ENCODE assay signal across 1 cellular context in the genomic region with DNA sequence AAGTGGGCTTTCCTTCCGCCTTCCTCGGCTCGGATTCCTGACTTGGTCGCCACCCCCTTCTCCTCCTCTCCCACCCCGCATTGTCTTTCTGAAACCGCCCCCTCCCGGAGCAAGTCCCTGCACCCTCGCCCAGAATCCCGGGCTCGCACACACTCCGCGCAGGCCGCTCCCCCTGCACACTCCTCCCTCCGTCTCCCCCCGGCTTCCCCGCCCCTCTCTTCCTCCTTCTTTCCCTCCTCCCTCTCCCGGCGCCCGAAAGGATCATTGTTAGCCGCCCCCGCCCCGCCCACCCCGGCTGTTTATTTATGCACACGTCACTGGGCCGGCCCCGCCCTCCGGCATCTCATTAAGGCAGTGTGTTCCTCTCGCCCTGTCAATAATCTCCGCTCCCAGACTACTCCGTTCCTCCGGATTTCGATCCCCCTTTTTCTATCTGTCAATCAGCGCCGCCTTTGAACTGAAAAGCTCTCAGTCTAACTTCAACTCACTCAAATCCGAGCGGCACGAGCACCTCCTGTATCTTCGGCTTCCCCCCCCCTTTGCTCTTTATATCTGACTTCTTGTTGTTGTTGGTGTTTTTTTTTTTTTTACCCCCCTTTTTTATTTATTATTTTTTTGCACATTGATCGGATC.
TF ChIP-seq lines count a peak whose summit lies in the region.

A gene (plus strand): TSS at position 373 of the 633 bp plus-strand sequence. CDS start 510 bp downstream, outside the sequence.

TF ChIP-seq in HepG2, 621 proteins besides CTCF, POLR2A, EP300 and RAD21 (continued from another document and continues in another):
- TF ChIP-seq, protein P1, sequence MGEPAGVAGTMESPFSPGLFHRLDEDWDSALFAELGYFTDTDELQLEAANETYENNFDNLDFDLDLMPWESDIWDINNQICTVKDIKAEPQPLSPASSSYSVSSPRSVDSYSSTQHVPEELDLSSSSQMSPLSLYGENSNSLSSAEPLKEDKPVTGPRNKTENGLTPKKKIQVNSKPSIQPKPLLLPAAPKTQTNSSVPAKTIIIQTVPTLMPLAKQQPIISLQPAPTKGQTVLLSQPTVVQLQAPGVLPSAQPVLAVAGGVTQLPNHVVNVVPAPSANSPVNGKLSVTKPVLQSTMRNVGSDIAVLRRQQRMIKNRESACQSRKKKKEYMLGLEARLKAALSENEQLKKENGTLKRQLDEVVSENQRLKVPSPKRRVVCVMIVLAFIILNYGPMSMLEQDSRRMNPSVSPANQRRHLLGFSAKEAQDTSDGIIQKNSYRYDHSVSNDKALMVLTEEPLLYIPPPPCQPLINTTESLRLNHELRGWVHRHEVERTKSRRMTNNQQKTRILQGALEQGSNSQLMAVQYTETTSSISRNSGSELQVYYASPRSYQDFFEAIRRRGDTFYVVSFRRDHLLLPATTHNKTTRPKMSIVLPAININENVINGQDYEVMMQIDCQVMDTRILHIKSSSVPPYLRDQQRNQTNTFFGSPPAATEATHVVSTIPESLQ (CRISPR knock-in tag; conservative IDR thresholded peaks at IDR 0.05): no peak
- no peak for TF ChIP-seq MZF1 (CRISPR knock-in tag; IDR thresholded peaks at IDR 0.05; ENCODE audit: borderline replicate concordance)
- TF ChIP-seq SNRNP70 (IDR thresholded peaks at IDR 0.05; ENCODE audit: low read depth, low read length): no peak
- TF ChIP-seq, protein P2, sequence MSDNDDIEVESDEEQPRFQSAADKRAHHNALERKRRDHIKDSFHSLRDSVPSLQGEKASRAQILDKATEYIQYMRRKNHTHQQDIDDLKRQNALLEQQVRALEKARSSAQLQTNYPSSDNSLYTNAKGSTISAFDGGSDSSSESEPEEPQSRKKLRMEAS (IDR thresholded peaks at IDR 0.05): peak; percentile 34
- TF ChIP-seq, protein P3, sequence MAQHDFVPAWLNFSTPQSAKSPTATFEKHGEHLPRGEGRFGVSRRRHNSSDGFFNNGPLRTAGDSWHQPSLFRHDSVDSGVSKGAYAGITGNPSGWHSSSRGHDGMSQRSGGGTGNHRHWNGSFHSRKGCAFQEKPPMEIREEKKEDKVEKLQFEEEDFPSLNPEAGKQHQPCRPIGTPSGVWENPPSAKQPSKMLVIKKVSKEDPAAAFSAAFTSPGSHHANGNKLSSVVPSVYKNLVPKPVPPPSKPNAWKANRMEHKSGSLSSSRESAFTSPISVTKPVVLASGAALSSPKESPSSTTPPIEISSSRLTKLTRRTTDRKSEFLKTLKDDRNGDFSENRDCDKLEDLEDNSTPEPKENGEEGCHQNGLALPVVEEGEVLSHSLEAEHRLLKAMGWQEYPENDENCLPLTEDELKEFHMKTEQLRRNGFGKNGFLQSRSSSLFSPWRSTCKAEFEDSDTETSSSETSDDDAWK (CRISPR knock-in tag; IDR thresholded peaks at IDR 0.05): no peak
- TF ChIP-seq, protein P4, sequence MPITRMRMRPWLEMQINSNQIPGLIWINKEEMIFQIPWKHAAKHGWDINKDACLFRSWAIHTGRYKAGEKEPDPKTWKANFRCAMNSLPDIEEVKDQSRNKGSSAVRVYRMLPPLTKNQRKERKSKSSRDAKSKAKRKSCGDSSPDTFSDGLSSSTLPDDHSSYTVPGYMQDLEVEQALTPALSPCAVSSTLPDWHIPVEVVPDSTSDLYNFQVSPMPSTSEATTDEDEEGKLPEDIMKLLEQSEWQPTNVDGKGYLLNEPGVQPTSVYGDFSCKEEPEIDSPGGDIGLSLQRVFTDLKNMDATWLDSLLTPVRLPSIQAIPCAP (CRISPR knock-in tag; IDR thresholded peaks at IDR 0.05; ENCODE audit: low read depth): no peak
- TF ChIP-seq TSC22D2 (CRISPR knock-in tag; IDR thresholded peaks at IDR 0.05; ENCODE audit: borderline replicate concordance): no peak
- no peak for TF ChIP-seq RFX3 (CRISPR knock-in tag; IDR thresholded peaks at IDR 0.05)
- TF ChIP-seq ZNF891 (CRISPR knock-in tag; IDR thresholded peaks at IDR 0.05): no peak
- TF ChIP-seq ASH2L (IDR thresholded peaks at IDR 0.05; ENCODE audit: insufficient read length, low read depth, low read length): no peak
- no peak for TF ChIP-seq ZNF431 (CRISPR knock-in tag; IDR thresholded peaks at IDR 0.05; ENCODE audit: borderline replicate concordance, low read depth)
- TF ChIP-seq GATAD2A (CRISPR knock-in tag; IDR thresholded peaks at IDR 0.05): peak; percentile 6; the same call in 1 of the 2 replicates
- no peak for TF ChIP-seq KDM6A (CRISPR knock-in tag; IDR thresholded peaks at IDR 0.05; ENCODE audit: low read depth)
- TF ChIP-seq, protein P5, sequence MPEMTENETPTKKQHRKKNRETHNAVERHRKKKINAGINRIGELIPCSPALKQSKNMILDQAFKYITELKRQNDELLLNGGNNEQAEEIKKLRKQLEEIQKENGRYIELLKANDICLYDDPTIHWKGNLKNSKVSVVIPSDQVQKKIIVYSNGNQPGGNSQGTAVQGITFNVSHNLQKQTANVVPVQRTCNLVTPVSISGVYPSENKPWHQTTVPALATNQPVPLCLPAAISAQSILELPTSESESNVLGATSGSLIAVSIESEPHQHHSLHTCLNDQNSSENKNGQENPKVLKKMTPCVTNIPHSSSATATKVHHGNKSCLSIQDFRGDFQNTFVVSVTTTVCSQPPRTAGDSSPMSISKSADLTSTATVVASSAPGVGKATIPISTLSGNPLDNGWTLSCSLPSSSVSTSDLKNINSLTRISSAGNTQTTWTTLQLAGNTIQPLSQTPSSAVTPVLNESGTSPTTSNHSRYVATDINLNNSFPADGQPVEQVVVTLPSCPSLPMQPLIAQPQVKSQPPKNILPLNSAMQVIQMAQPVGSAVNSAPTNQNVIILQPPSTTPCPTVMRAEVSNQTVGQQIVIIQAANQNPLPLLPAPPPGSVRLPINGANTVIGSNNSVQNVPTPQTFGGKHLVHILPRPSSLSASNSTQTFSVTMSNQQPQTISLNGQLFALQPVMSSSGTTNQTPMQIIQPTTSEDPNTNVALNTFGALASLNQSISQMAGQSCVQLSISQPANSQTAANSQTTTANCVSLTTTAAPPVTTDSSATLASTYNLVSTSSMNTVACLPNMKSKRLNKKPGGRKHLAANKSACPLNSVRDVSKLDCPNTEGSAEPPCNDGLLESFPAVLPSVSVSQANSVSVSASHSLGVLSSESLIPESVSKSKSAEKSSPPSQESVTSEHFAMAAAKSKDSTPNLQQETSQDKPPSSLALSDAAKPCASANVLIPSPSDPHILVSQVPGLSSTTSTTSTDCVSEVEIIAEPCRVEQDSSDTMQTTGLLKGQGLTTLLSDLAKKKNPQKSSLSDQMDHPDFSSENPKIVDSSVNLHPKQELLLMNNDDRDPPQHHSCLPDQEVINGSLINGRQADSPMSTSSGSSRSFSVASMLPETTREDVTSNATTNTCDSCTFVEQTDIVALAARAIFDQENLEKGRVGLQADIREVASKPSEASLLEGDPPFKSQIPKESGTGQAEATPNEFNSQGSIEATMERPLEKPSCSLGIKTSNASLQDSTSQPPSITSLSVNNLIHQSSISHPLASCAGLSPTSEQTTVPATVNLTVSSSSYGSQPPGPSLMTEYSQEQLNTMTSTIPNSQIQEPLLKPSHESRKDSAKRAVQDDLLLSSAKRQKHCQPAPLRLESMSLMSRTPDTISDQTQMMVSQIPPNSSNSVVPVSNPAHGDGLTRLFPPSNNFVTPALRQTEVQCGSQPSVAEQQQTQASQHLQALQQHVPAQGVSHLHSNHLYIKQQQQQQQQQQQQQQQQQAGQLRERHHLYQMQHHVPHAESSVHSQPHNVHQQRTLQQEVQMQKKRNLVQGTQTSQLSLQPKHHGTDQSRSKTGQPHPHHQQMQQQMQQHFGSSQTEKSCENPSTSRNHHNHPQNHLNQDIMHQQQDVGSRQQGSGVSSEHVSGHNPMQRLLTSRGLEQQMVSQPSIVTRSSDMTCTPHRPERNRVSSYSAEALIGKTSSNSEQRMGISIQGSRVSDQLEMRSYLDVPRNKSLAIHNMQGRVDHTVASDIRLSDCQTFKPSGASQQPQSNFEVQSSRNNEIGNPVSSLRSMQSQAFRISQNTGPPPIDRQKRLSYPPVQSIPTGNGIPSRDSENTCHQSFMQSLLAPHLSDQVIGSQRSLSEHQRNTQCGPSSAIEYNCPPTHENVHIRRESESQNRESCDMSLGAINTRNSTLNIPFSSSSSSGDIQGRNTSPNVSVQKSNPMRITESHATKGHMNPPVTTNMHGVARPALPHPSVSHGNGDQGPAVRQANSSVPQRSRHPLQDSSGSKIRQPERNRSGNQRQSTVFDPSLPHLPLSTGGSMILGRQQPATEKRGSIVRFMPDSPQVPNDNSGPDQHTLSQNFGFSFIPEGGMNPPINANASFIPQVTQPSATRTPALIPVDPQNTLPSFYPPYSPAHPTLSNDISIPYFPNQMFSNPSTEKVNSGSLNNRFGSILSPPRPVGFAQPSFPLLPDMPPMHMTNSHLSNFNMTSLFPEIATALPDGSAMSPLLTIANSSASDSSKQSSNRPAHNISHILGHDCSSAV (CRISPR knock-in tag; IDR thresholded peaks at IDR 0.05; ENCODE audit: borderline replicate concordance): no peak
- TF ChIP-seq ZNF577 (CRISPR knock-in tag; IDR thresholded peaks at IDR 0.05; ENCODE audit: borderline replicate concordance, low read depth): no peak
- TF ChIP-seq, protein P6, sequence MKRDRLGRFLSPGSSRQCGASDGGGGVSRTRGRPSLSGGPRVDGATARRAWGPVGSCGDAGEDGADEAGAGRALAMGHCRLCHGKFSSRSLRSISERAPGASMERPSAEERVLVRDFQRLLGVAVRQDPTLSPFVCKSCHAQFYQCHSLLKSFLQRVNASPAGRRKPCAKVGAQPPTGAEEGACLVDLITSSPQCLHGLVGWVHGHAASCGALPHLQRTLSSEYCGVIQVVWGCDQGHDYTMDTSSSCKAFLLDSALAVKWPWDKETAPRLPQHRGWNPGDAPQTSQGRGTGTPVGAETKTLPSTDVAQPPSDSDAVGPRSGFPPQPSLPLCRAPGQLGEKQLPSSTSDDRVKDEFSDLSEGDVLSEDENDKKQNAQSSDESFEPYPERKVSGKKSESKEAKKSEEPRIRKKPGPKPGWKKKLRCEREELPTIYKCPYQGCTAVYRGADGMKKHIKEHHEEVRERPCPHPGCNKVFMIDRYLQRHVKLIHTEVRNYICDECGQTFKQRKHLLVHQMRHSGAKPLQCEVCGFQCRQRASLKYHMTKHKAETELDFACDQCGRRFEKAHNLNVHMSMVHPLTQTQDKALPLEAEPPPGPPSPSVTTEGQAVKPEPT (CRISPR knock-in tag; IDR thresholded peaks at IDR 0.05; ENCODE audit: low read depth): 0 out of 2 replicates have a peak, but pooled peaks have one; percentile 9
- TF ChIP-seq, protein P7, sequence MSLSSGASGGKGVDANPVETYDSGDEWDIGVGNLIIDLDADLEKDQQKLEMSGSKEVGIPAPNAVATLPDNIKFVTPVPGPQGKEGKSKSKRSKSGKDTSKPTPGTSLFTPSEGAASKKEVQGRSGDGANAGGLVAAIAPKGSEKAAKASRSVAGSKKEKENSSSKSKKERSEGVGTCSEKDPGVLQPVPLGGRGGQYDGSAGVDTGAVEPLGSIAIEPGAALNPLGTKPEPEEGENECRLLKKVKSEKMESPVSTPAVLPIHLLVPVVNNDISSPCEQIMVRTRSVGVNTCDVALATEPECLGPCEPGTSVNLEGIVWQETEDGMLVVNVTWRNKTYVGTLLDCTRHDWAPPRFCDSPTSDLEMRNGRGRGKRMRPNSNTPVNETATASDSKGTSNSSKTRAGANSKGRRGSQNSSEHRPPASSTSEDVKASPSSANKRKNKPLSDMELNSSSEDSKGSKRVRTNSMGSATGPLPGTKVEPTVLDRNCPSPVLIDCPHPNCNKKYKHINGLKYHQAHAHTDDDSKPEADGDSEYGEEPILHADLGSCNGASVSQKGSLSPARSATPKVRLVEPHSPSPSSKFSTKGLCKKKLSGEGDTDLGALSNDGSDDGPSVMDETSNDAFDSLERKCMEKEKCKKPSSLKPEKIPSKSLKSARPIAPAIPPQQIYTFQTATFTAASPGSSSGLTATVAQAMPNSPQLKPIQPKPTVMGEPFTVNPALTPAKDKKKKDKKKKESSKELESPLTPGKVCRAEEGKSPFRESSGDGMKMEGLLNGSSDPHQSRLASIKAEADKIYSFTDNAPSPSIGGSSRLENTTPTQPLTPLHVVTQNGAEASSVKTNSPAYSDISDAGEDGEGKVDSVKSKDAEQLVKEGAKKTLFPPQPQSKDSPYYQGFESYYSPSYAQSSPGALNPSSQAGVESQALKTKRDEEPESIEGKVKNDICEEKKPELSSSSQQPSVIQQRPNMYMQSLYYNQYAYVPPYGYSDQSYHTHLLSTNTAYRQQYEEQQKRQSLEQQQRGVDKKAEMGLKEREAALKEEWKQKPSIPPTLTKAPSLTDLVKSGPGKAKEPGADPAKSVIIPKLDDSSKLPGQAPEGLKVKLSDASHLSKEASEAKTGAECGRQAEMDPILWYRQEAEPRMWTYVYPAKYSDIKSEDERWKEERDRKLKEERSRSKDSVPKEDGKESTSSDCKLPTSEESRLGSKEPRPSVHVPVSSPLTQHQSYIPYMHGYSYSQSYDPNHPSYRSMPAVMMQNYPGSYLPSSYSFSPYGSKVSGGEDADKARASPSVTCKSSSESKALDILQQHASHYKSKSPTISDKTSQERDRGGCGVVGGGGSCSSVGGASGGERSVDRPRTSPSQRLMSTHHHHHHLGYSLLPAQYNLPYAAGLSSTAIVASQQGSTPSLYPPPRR (CRISPR knock-in tag; IDR thresholded peaks at IDR 0.05; ENCODE audit: borderline replicate concordance): 0 out of 2 replicates have a peak, but pooled peaks have one; percentile 28
- TF ChIP-seq NRL (CRISPR knock-in tag; IDR thresholded peaks at IDR 0.05; ENCODE audit: borderline replicate concordance): no peak
- no peak; the same call in 1 of the 2 replicates for TF ChIP-seq STAG1 (CRISPR knock-in tag; IDR thresholded peaks at IDR 0.05)
- TF ChIP-seq CAMTA2 (CRISPR knock-in tag; IDR thresholded peaks at IDR 0.05; ENCODE audit: borderline replicate concordance): no peak
- TF ChIP-seq ZNF644 (CRISPR knock-in tag; IDR thresholded peaks at IDR 0.05; ENCODE audit: low read depth): no peak
- no peak for TF ChIP-seq GTF2F1 (IDR thresholded peaks at IDR 0.05; ENCODE audit: low read length)
- TF ChIP-seq ZNF484 (CRISPR knock-in tag; IDR thresholded peaks at IDR 0.05; ENCODE audit: borderline replicate concordance, low read depth): no peak
- peak; percentile 59; the same call in 1 of the 2 replicates for TF ChIP-seq SALL1 (CRISPR knock-in tag; IDR thresholded peaks at IDR 0.05)
- TF ChIP-seq ELF3 (CRISPR knock-in tag; IDR thresholded peaks at IDR 0.05): 0 out of 2 replicates have a peak, but pooled peaks have one; percentile 33
- TF ChIP-seq, protein P8, sequence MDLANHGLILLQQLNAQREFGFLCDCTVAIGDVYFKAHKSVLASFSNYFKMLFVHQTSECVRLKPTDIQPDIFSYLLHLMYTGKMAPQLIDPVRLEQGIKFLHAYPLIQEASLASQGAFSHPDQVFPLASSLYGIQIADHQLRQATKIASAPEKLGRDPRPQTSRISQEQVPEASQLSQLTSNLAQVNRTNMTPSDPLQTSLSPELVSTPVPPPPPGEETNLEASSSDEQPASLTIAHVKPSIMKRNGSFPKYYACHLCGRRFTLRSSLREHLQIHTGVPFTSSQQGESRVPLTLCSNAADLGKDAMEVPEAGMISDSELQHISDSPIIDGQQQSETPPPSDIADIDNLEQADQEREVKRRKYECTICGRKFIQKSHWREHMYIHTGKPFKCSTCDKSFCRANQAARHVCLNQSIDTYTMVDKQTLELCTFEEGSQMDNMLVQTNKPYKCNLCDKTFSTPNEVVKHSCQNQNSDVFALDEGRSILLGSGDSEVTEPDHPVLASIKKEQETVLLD (CRISPR knock-in tag; IDR thresholded peaks at IDR 0.05; ENCODE audit: low read depth): no peak
